7 cellular contexts compared by ENCODE assay signal in genomic region chr9:29647451-29647850, GRCh38.
"Had no signal": no experiment of that assay in that cellular context is flagged by ENCODE, and none has a peak within 500 bp of the region (broad histone marks: within the 10 kb centered on the region; RNA-seq: fewer than 3 reads in every experiment).

No MANE protein-coding gene starts in this region.

- H3K4me3 ChIP-seq: GM12878 had no signal

- DNase-seq: GDM1, GF-D8 had no signal

- FAIRE-seq: GM12878, GM12891, GM12892, GM18507, GM19239 had no signal
